ENCODE assay signal across 1 cellular context in genomic region chr1:44031051-44031899, GRCh38.
A peak's percentile ranks its signal among the peaks of the same experiment; 100 is the strongest.
TF ChIP-seq lines count a peak whose summit lies in the region.

Gene SLC6A9 (minus strand): TSS chr1:44031462. CDS start chr1:44024277, 7,185 bp downstream.

TF ChIP-seq in H1, 55 proteins besides CTCF, POLR2A, EP300 and RAD21:
- TF ChIP-seq ATF2 (IDR thresholded peaks at IDR 0.05; ENCODE audit: low read length) (no peak), NANOG (IDR thresholded peaks at IDR 0.05; ENCODE audit: insufficient read depth, low read depth, low read length, poor library complexity, severe bottlenecking) (no peak), NRF1 (IDR thresholded peaks at IDR 0.05; ENCODE audit: low read depth, low read length) (no peak), CEBPB (IDR thresholded peaks at IDR 0.05; ENCODE audit: low read depth, low read length) (peak; percentile 76), CBX8 (IDR thresholded peaks at IDR 0.05; ENCODE audit: borderline replicate concordance, low read depth, low read length) (no peak), BCL11A (IDR thresholded peaks at IDR 0.05; ENCODE audit: low read depth in 2 of 2, low read length in 2 of 2) (no peak), ZNF274 (IDR thresholded peaks at IDR 0.05; ENCODE audit: borderline replicate concordance, extremely low read depth, low read length) (no peak), CREB1 (IDR thresholded peaks at IDR 0.05) (no peak), SRF (IDR thresholded peaks at IDR 0.05; ENCODE audit: low read depth, low read length) (no peak), TBP (IDR thresholded peaks at IDR 0.05; ENCODE audit: low read depth, low read length) (peak; percentile 19; the same call in 1 of the 2 replicates), TEAD4 (IDR thresholded peaks at IDR 0.05; ENCODE audit: low read depth, low read length) (0 out of 2 replicates have a peak, but pooled peaks have one; percentile 3), JUND (IDR thresholded peaks at IDR 0.05; ENCODE audit: low read length) (no peak), POU5F1 (IDR thresholded peaks at IDR 0.05; ENCODE audit: low read depth, low read length) (no peak), ATF3 (IDR thresholded peaks at IDR 0.05; ENCODE audit: insufficient read depth, low read depth, low read length) (no peak), SIRT6 (IDR thresholded peaks at IDR 0.05; ENCODE audit: low read length) (no peak), CBX5 (IDR thresholded peaks at IDR 0.05; ENCODE audit: low read depth, low read length) (no peak), SP4 (IDR thresholded peaks at IDR 0.05; ENCODE audit: low read length) (0 out of 2 replicates have a peak, but pooled peaks have one; percentile 26), MAX (IDR thresholded peaks at IDR 0.05) (peak; percentile 77), TAF7 (optimal IDR thresholded peaks at IDR 0.05; ENCODE audit: borderline replicate concordance, low read depth, low read length) (no peak), BRCA1 (IDR thresholded peaks at IDR 0.05; ENCODE audit: low read depth, low read length) (no peak), KDM5A (IDR thresholded peaks at IDR 0.05; ENCODE audit: low read length) (no peak), KDM4A (IDR thresholded peaks at IDR 0.05; ENCODE audit: low read depth, low read length, severe bottlenecking) (peak; percentile 4), SAP30 (IDR thresholded peaks at IDR 0.05; ENCODE audit: insufficient read depth, insufficient replicate concordance, low read length) (no peak), JUN (IDR thresholded peaks at IDR 0.05; ENCODE audit: low read depth, low read length) (no peak), SP2 (IDR thresholded peaks at IDR 0.05; ENCODE audit: low read length) (no peak), HDAC2 (IDR thresholded peaks at IDR 0.05; ENCODE audit: borderline replicate concordance in 1 of 2, low read depth in 2 of 2, low read length in 2 of 2) (no peak), GABPA (IDR thresholded peaks at IDR 0.05; ENCODE audit: borderline replicate concordance, insufficient read depth, low read length) (no peak), HDAC6 (IDR thresholded peaks at IDR 0.05; ENCODE audit: low read depth, low read length) (no peak), CHD7 (IDR thresholded peaks at IDR 0.05; ENCODE audit: insufficient replicate concordance, low read length) (no peak), CTBP2 (IDR thresholded peaks at IDR 0.05; ENCODE audit: borderline replicate concordance, insufficient read depth, insufficient read length, low read length) (no peak), GTF2F1 (IDR thresholded peaks at IDR 0.05; ENCODE audit: borderline replicate concordance, low read depth, low read length) (no peak), SIN3A (conservative IDR thresholded peaks at IDR 0.05 in 1 of 2, IDR thresholded peaks at IDR 0.05 in 1 of 2; ENCODE audit: low read depth in 1 of 2, low read length in 2 of 2) (peak in 1 of 2 experiments; percentile 14; a peak in 1 of 4 replicates), YY1 (IDR thresholded peaks at IDR 0.05; ENCODE audit: low read depth, low read length) (no peak), SIX5 (IDR thresholded peaks at IDR 0.05; ENCODE audit: low read depth, low read length) (no peak), RNF2 (IDR thresholded peaks at IDR 0.05; ENCODE audit: borderline replicate concordance, low read depth, low read length, missing control alignments, poor library complexity, severe bottlenecking) (no peak), POLR2AphosphoS5 (IDR thresholded peaks at IDR 0.05; ENCODE audit: low read depth, low read length) (peak; percentile 45; the same call in 1 of the 2 replicates), RBBP5 (IDR thresholded peaks at IDR 0.05; ENCODE audit: borderline replicate concordance, low read depth, low read length) (no peak; the same call in 1 of the 2 replicates), ASH2L (IDR thresholded peaks at IDR 0.05; ENCODE audit: low read length) (peak; percentile 22), PHF8 (conservative IDR thresholded peaks at IDR 0.05; ENCODE audit: low read depth, low read length) (peak; percentile 53), USF2 (IDR thresholded peaks at IDR 0.05; ENCODE audit: low read length) (no peak), TCF12 (IDR thresholded peaks at IDR 0.05; ENCODE audit: low read depth, low read length) (no peak), EGR1 (IDR thresholded peaks at IDR 0.05; ENCODE audit: borderline replicate concordance, low read depth, low read length) (no peak), KDM1A (IDR thresholded peaks at IDR 0.05; ENCODE audit: borderline replicate concordance, low read length) (no peak), RXRA (IDR thresholded peaks at IDR 0.05; ENCODE audit: insufficient read depth, low read depth, low read length) (no peak), E2F6 (IDR thresholded peaks at IDR 0.05) (no peak), RFX5 (IDR thresholded peaks at IDR 0.05; ENCODE audit: borderline replicate concordance, low read depth, low read length) (no peak), SP1 (IDR thresholded peaks at IDR 0.05; ENCODE audit: low read depth, low read length) (no peak), CHD1 (IDR thresholded peaks at IDR 0.05; ENCODE audit: low read depth, low read length) (no peak), TAF1 (IDR thresholded peaks at IDR 0.05; ENCODE audit: low read depth, low read length) (peak; percentile 60; the same call in 1 of the 2 replicates), SUZ12 (IDR thresholded peaks at IDR 0.05; ENCODE audit: low read length) (no peak), CHD2 (IDR thresholded peaks at IDR 0.05; ENCODE audit: low read length) (no peak), FOSL1 (IDR thresholded peaks at IDR 0.05; ENCODE audit: insufficient read depth, low read depth, low read length) (no peak), BACH1 (IDR thresholded peaks at IDR 0.05; ENCODE audit: low read length) (no peak; the same call in 1 of the 2 replicates), MAFK (IDR thresholded peaks at IDR 0.05; ENCODE audit: low read depth, low read length) (no peak), EZH2 (IDR thresholded peaks at IDR 0.05; ENCODE audit: low read depth, low read length, severe bottlenecking) (no peak)
TF ChIP-seq in H1: peak in this region for 11.
